ENCODE assay signal across 1 cellular context in genomic region chr2:64751286-64752260, GRCh38.
TF ChIP-seq lines count a peak whose summit lies in the region.

No MANE protein-coding gene starts in this region.

TF ChIP-seq in HepG2, 621 proteins besides CTCF, POLR2A, EP300 and RAD21 (continued from another document and continues in another):
- TF ChIP-seq STAG1 (CRISPR knock-in tag; IDR thresholded peaks at IDR 0.05) (peak; percentile 36), CEBPB (IDR thresholded peaks at IDR 0.05; ENCODE audit: borderline replicate concordance, low read depth, low read length) (no peak), CHCHD3 (CRISPR knock-in tag; IDR thresholded peaks at IDR 0.05) (no peak), AKNA (CRISPR knock-in tag; IDR thresholded peaks at IDR 0.05; ENCODE audit: borderline replicate concordance) (no peak), MLLT10 (CRISPR knock-in tag; IDR thresholded peaks at IDR 0.05) (no peak), NR2F6 (IDR thresholded peaks at IDR 0.05) (no peak), NR2F6 (CRISPR knock-in tag; IDR thresholded peaks at IDR 0.05) (peak; percentile 65), TP53 (CRISPR knock-in tag; conservative IDR thresholded peaks at IDR 0.05) (no peak), ZNF616 (CRISPR knock-in tag; IDR thresholded peaks at IDR 0.05; ENCODE audit: low read depth) (0 out of 2 replicates have a peak, but pooled peaks have one; percentile 19), ZNF562 (CRISPR knock-in tag; IDR thresholded peaks at IDR 0.05; ENCODE audit: borderline replicate concordance) (no peak), HOXA9 (CRISPR knock-in tag; IDR thresholded peaks at IDR 0.05; ENCODE audit: borderline replicate concordance) (no peak), NR1H2 (CRISPR knock-in tag; IDR thresholded peaks at IDR 0.05; ENCODE audit: borderline replicate concordance, low read depth) (no peak), ZNF292 (CRISPR knock-in tag; IDR thresholded peaks at IDR 0.05; ENCODE audit: borderline replicate concordance, low read depth) (peak; percentile 82; the same call in 1 of the 2 replicates), ZNF329 (CRISPR knock-in tag; IDR thresholded peaks at IDR 0.05; ENCODE audit: low read depth) (0 out of 2 replicates have a peak, but pooled peaks have one; percentile 19), TRAFD1 (CRISPR knock-in tag; IDR thresholded peaks at IDR 0.05; ENCODE audit: borderline replicate concordance) (no peak), SALL2 (CRISPR knock-in tag; IDR thresholded peaks at IDR 0.05) (0 out of 2 replicates have a peak, but pooled peaks have one; percentile 64), ZNF446 (CRISPR knock-in tag; IDR thresholded peaks at IDR 0.05) (no peak), ZNF280B (CRISPR knock-in tag; IDR thresholded peaks at IDR 0.05; ENCODE audit: borderline replicate concordance) (peak; percentile 94; the same call in 1 of the 2 replicates), ZBTB38 (CRISPR knock-in tag; IDR thresholded peaks at IDR 0.05) (peak; percentile 16; the same call in 1 of the 2 replicates), TFDP1 (CRISPR knock-in tag; IDR thresholded peaks at IDR 0.05; ENCODE audit: borderline replicate concordance) (peak; percentile 21; the same call in 1 of the 2 replicates), SAP130 (CRISPR knock-in tag; IDR thresholded peaks at IDR 0.05; ENCODE audit: low read depth) (peak; percentile 74), SP5 (CRISPR knock-in tag; IDR thresholded peaks at IDR 0.05; ENCODE audit: borderline replicate concordance, low read depth) (0 out of 2 replicates have a peak, but pooled peaks have one; percentile 11), KAT8 (CRISPR knock-in tag; IDR thresholded peaks at IDR 0.05) (no peak; the same call in 1 of the 2 replicates), GFI1 (CRISPR knock-in tag; IDR thresholded peaks at IDR 0.05; ENCODE audit: borderline replicate concordance) (peak; percentile 52; the same call in 1 of the 2 replicates), ZFAT (CRISPR knock-in tag; conservative IDR thresholded peaks at IDR 0.05) (no peak), SALL1 (CRISPR knock-in tag; IDR thresholded peaks at IDR 0.05) (peak; percentile 58), ZNF572 (CRISPR knock-in tag; IDR thresholded peaks at IDR 0.05) (peak; percentile 76; the same call in 1 of the 2 replicates), KDM1A (CRISPR knock-in tag; IDR thresholded peaks at IDR 0.05) (peak; percentile 44; the same call in 1 of the 2 replicates), FOXC1 (CRISPR knock-in tag; IDR thresholded peaks at IDR 0.05; ENCODE audit: borderline replicate concordance) (peak; percentile 66; the same call in 1 of the 2 replicates), MTERF4 (CRISPR knock-in tag; IDR thresholded peaks at IDR 0.05) (no peak), XRCC5 (optimal IDR thresholded peaks at IDR 0.05; ENCODE audit: low read length) (peak; percentile 62), KDM6A (CRISPR knock-in tag; IDR thresholded peaks at IDR 0.05; ENCODE audit: low read depth) (0 out of 2 replicates have a peak, but pooled peaks have one; percentile 10), GTF2F1 (IDR thresholded peaks at IDR 0.05; ENCODE audit: low read length) (0 out of 2 replicates have a peak, but pooled peaks have one; percentile 23), HNRNPLL (IDR thresholded peaks at IDR 0.05; ENCODE audit: low read depth, low read length, poor library complexity, severe bottlenecking) (peak; percentile 85), TCF7 (IDR thresholded peaks at IDR 0.05; ENCODE audit: low read depth) (no peak), TCF7L2 (IDR thresholded peaks at IDR 0.05; ENCODE audit: low read depth, low read length) (no peak), ZNF354B (CRISPR knock-in tag; IDR thresholded peaks at IDR 0.05) (0 out of 2 replicates have a peak, but pooled peaks have one; percentile 23), NFIC (IDR thresholded peaks at IDR 0.05; ENCODE audit: low read length) (peak; percentile 31; the same call in 1 of the 2 replicates), ELF1 (CRISPR knock-in tag; IDR thresholded peaks at IDR 0.05) (no peak)
- TF ChIP-seq, protein P1, sequence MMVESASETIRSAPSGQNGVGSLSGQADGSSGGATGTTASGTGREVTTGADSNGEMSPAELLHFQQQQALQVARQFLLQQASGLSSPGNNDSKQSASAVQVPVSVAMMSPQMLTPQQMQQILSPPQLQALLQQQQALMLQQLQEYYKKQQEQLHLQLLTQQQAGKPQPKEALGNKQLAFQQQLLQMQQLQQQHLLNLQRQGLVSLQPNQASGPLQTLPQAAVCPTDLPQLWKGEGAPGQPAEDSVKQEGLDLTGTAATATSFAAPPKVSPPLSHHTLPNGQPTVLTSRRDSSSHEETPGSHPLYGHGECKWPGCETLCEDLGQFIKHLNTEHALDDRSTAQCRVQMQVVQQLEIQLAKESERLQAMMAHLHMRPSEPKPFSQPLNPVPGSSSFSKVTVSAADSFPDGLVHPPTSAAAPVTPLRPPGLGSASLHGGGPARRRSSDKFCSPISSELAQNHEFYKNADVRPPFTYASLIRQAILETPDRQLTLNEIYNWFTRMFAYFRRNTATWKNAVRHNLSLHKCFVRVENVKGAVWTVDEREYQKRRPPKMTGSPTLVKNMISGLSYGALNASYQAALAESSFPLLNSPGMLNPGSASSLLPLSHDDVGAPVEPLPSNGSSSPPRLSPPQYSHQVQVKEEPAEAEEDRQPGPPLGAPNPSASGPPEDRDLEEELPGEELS (CRISPR knock-in tag; IDR thresholded peaks at IDR 0.05) = peak; percentile 13; the same call in 1 of the 2 replicates
- TF ChIP-seq, protein P2, sequence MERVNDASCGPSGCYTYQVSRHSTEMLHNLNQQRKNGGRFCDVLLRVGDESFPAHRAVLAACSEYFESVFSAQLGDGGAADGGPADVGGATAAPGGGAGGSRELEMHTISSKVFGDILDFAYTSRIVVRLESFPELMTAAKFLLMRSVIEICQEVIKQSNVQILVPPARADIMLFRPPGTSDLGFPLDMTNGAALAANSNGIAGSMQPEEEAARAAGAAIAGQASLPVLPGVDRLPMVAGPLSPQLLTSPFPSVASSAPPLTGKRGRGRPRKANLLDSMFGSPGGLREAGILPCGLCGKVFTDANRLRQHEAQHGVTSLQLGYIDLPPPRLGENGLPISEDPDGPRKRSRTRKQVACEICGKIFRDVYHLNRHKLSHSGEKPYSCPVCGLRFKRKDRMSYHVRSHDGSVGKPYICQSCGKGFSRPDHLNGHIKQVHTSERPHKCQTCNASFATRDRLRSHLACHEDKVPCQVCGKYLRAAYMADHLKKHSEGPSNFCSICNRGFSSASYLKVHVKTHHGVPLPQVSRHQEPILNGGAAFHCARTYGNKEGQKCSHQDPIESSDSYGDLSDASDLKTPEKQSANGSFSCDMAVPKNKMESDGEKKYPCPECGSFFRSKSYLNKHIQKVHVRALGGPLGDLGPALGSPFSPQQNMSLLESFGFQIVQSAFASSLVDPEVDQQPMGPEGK (CRISPR knock-in tag; IDR thresholded peaks at IDR 0.05) = peak; percentile 98
- TF ChIP-seq, protein P3, sequence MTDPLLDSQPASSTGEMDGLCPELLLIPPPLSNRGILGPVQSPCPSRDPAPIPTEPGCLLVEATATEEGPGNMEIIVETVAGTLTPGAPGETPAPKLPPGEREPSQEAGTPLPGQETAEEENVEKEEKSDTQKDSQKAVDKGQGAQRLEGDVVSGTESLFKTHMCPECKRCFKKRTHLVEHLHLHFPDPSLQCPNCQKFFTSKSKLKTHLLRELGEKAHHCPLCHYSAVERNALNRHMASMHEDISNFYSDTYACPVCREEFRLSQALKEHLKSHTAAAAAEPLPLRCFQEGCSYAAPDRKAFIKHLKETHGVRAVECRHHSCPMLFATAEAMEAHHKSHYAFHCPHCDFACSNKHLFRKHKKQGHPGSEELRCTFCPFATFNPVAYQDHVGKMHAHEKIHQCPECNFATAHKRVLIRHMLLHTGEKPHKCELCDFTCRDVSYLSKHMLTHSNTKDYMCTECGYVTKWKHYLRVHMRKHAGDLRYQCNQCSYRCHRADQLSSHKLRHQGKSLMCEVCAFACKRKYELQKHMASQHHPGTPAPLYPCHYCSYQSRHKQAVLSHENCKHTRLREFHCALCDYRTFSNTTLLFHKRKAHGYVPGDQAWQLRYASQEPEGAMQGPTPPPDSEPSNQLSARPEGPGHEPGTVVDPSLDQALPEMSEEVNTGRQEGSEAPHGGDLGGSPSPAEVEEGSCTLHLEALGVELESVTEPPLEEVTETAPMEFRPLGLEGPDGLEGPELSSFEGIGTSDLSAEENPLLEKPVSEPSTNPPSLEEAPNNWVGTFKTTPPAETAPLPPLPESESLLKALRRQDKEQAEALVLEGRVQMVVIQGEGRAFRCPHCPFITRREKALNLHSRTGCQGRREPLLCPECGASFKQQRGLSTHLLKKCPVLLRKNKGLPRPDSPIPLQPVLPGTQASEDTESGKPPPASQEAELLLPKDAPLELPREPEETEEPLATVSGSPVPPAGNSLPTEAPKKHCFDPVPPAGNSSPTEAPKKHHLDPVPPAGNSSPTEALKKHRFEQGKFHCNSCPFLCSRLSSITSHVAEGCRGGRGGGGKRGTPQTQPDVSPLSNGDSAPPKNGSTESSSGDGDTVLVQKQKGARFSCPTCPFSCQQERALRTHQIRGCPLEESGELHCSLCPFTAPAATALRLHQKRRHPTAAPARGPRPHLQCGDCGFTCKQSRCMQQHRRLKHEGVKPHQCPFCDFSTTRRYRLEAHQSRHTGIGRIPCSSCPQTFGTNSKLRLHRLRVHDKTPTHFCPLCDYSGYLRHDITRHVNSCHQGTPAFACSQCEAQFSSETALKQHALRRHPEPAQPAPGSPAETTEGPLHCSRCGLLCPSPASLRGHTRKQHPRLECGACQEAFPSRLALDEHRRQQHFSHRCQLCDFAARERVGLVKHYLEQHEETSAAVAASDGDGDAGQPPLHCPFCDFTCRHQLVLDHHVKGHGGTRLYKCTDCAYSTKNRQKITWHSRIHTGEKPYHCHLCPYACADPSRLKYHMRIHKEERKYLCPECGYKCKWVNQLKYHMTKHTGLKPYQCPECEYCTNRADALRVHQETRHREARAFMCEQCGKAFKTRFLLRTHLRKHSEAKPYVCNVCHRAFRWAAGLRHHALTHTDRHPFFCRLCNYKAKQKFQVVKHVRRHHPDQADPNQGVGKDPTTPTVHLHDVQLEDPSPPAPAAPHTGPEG (CRISPR knock-in tag; IDR thresholded peaks at IDR 0.05) = peak; percentile 96
